ENCODE assay signal across 9 cellular contexts in genomic region chr3:126522363-126522788, GRCh38. TPM values are rescaled to one million over a fixed set of nuclear protein-coding genes. Genes with fewer than 3 reads are reported as not detected.
DNase-seq lines count a peak whose midpoint lies in the region; ATAC-seq and TF ChIP-seq lines count a peak whose summit lies in the region.
"Had no signal": no experiment of that assay in that cellular context is flagged by ENCODE, and none has a peak within 500 bp of the region (broad histone marks: within the 10 kb centered on the region; RNA-seq: fewer than 3 reads in every experiment).

No MANE protein-coding gene starts in this region.

- H3K4me2 ChIP-seq in IMR-90 (ENCODE audit: low read depth, low read length) = no peak overlapping the region

- no peak overlapping the region for H2BK15ac ChIP-seq in IMR-90 (ENCODE audit: low read depth, low read length)

- H3K36me3 ChIP-seq in IMR-90 (ENCODE audit: control insufficient read depth, insufficient read depth, low read length) = no peaks in the 10 kb centered on the region

- no TSS peak for BruUV-seq in IMR-90 (replicated peaks; lab: Mats Ljungman, UMichigan)

- no peak overlapping the region for H2BK20ac ChIP-seq in IMR-90 (ENCODE audit: low read depth, low read length)

- H3K9me1 ChIP-seq in IMR-90 (ENCODE audit: insufficient read depth, low read length) = no peaks in the 10 kb centered on the region; the same call in 1 of the 2 replicates

- in situ Hi-C loops in IMR-90 (cut with MboI; ENCODE audit: low sequenced_read_pairs) = loop anchor here (10.0 kb wide), 1 partner anchor 932 kb away; no protein-coding TSS in a partner anchor

- CTCF ChIA-PET in IMR-90 (lab: Yijun Ruan, JAX) = interaction anchor here (0.6 to 1.8 kb wide), 4 partner anchors 9 to 933 kb away, joined by 3 to 7 read pairs (median 4); no protein-coding TSS in a partner anchor

- H3K4me3 ChIP-seq in IMR-90 (ENCODE audit: insufficient read depth, low read depth, low read length) (no peak overlapping the region), retinal pigment epithelial cell (ENCODE audit: low read length) (no peak overlapping the region)

- H3K23ac ChIP-seq in IMR-90 (ENCODE audit: low read depth, low read length) = no peak overlapping the region

- ATAC-seq in IMR-90 (ENCODE audit: low read depth) = peak; percentile 72
- ATAC-seq in left ventricle myocardium superior = peak; percentile 51
- ATAC-seq in HG03135 (IDR thresholded peaks at IDR 0.05; ENCODE audit: unreplicated experiment) = no peak
- no peak for ATAC-seq in GM18861 (IDR thresholded peaks at IDR 0.05; ENCODE audit: unreplicated experiment)

- no peak overlapping the region for H3K4ac ChIP-seq in IMR-90 (ENCODE audit: low read depth, low read length)

- peak overlapping the region; percentile 70 for H2AFZ ChIP-seq in IMR-90 (replicated peaks; ENCODE audit: low read length, poor library complexity)

- no peaks in the 10 kb centered on the region for H3K9me3 ChIP-seq in IMR-90 (ENCODE audit: control insufficient read depth, insufficient read depth, low read length)

- H2AK9ac ChIP-seq in IMR-90 (replicated peaks; ENCODE audit: low read depth, low read length, poor library complexity) = peak overlapping the region; percentile 82

- no peak overlapping the region for H4K91ac ChIP-seq in IMR-90 (ENCODE audit: insufficient read depth, low read depth, low read length)

- no peak overlapping the region for H3K14ac ChIP-seq in IMR-90 (replicated peaks; ENCODE audit: low read depth, low read length)

- dilution Hi-C loops in IMR-90 (cut with HindIII; ENCODE audit: low sequenced_read_pairs, unreplicated experiment) = no loop called here

- H2AK5ac ChIP-seq in IMR-90 (ENCODE audit: low read depth, low read length) = no peak overlapping the region

- no peak overlapping the region for H3K56ac ChIP-seq in IMR-90 (ENCODE audit: extremely low read depth, insufficient read depth, low read length)

- no peak overlapping the region for H2BK120ac ChIP-seq in IMR-90 (ENCODE audit: low read depth, low read length)

- WGBS in IMR-90 (ENCODE audit: extremely low coverage in 2 of 2, insufficient read length in 1 of 2), 2 experiments = 9% methylated on average over 4 of the region's 6 CpGs; no CpG with 5 or more reads in 1 of the 2 experiments

- H3K27ac ChIP-seq in IMR-90 (ENCODE audit: insufficient read depth, low read length) = no peak overlapping the region

- intact Hi-C loops in IMR-90 (cut with micrococcal nuclease) (loop anchor here (1.0 to 5.0 kb wide), 7 partner anchors 132 to 1022 kb away; partner anchors contain the start of genes PLXNA1 and TXNRD3), left ventricle myocardium superior (cut with micrococcal nuclease) (no loop called here)

- peak; percentile 78 for TF ChIP-seq CTCF in IMR-90 (conservative IDR thresholded peaks at IDR 0.05; ENCODE audit: low read depth, low read length)
- TF ChIP-seq CTCF in retinal pigment epithelial cell (conservative IDR thresholded peaks at IDR 0.05; ENCODE audit: low read depth, low read length) = peak; percentile 85

- no peak overlapping the region for H2BK5ac ChIP-seq in IMR-90 (ENCODE audit: low read depth, low read length, poor library complexity, severe bottlenecking)

- no peak overlapping the region for H4K8ac ChIP-seq in IMR-90 (ENCODE audit: low read depth in 2 of 2, low read length in 2 of 2)

- H4K5ac ChIP-seq in IMR-90 (ENCODE audit: low read depth, low read length) = no peak overlapping the region

- H3K79me1 ChIP-seq in IMR-90 (ENCODE audit: low read depth in 1 of 2, low read length in 2 of 2) = no peaks in the 10 kb centered on the region

- H3K18ac ChIP-seq in IMR-90 (ENCODE audit: low read depth, low read length) = no peak overlapping the region

- no peaks in the 10 kb centered on the region; the same call in 1 of the 2 replicates for H3K4me1 ChIP-seq in IMR-90 (ENCODE audit: control insufficient read depth, insufficient read depth, low read length)

- H3K27me3 ChIP-seq in IMR-90 (ENCODE audit: control insufficient read depth, insufficient read depth, low read length) = peaks cover 45% of the 10 kb centered on the region

- POLR2A ChIA-PET in IMR-90 (lab: Charles Lee; ENCODE audit: unreplicated experiment) = no interaction called here

- no peaks in the 10 kb centered on the region for H4K20me1 ChIP-seq in IMR-90 (ENCODE audit: insufficient read depth, low read length)

- TF ChIP-seq RAD21 in IMR-90 (IDR thresholded peaks at IDR 0.05; ENCODE audit: low read length) = peak; percentile 78

- peak; percentile 28 for DNase-seq in DMS79 (lab: John Stamatoyannopoulos, UW)
- peak; percentile 33 for DNase-seq in IMR-90
- peak; percentile 39 for DNase-seq in SKM-1 (lab: John Stamatoyannopoulos, UW; ENCODE audit: unreplicated experiment)
- DNase-seq in amygdala (lab: John Stamatoyannopoulos, UW) = peak in 39 of 56 donors; percentile 8 to 75 (median 36)
- peak; percentile 59 for DNase-seq in left ventricle myocardium superior
- DNase-seq in retinal pigment epithelial cell (ENCODE audit: low read depth) = no peak

- TF ChIP-seq POLR2A in IMR-90 (IDR thresholded peaks at IDR 0.05; ENCODE audit: low read depth, low read length) = no peak

- no peak overlapping the region for H3K9ac ChIP-seq in IMR-90 (ENCODE audit: low read depth, low read length)

TF ChIP-seq in IMR-90, 13 proteins besides CTCF, POLR2A, EP300 and RAD21:
- no peak for TF ChIP-seq RFX5 (IDR thresholded peaks at IDR 0.05; ENCODE audit: low read depth, low read length)
- TF ChIP-seq SMC3 (IDR thresholded peaks at IDR 0.05; ENCODE audit: low read depth, low read length) = peak; percentile 84

RNA-seq across cellular contexts. Expression of gene CHST13, which starts 1.6 kb away (rescaled TPM):
- total RNA-seq in IMR-90 (2012; rRNA removed) = not detected in 2 replicates
- polyA plus RNA-seq in IMR-90 (2012; rRNA removed) = not detected in 2 replicates
- polyA plus RNA-seq in IMR-90 (2012; cell fraction: cytosol; rRNA removed) = 0.02 TPM in 1 of 2 replicates, not detected in the other
- polyA plus RNA-seq in IMR-90 (2012; cell fraction: nucleus; rRNA removed; ENCODE audit: low replicate concordance) = not detected in 2 replicates
- 0.45 TPM for total RNA-seq in left ventricle myocardium superior
- total RNA-seq: T-helper 2 cell treated with Interferon-gamma antibody and Interleukin-4, amounts not matched to agents 100 ng/mL and 5 ng/mL, for 36 hours had no signal

RNA-seq across cellular contexts. Expression of gene UROC1, which starts 4.8 kb away (rescaled TPM):
- total RNA-seq in IMR-90 (2012; rRNA removed) (not detected in 2 replicates), left ventricle myocardium superior (not detected)
- not detected in 2 replicates for polyA plus RNA-seq in IMR-90 (2012; rRNA removed)
- not detected in 2 replicates for polyA plus RNA-seq in IMR-90 (2012; cell fraction: cytosol; rRNA removed)
- not detected in 2 replicates for polyA plus RNA-seq in IMR-90 (2012; cell fraction: nucleus; rRNA removed; ENCODE audit: low replicate concordance)
- total RNA-seq: T-helper 2 cell treated with Interferon-gamma antibody and Interleukin-4, amounts not matched to agents 100 ng/mL and 5 ng/mL, for 36 hours had no signal

RNA-seq across cellular contexts. Expression of gene C3orf22, which starts 36.4 kb away (rescaled TPM):
- total RNA-seq in IMR-90 (2012; rRNA removed) (not detected in 2 replicates), left ventricle myocardium superior (not detected)
- not detected in 2 replicates for polyA plus RNA-seq in IMR-90 (2012; rRNA removed)
- polyA plus RNA-seq in IMR-90 (2012; cell fraction: cytosol; rRNA removed) = not detected in 2 replicates
- not detected in 2 replicates for polyA plus RNA-seq in IMR-90 (2012; cell fraction: nucleus; rRNA removed; ENCODE audit: low replicate concordance)
- total RNA-seq: T-helper 2 cell treated with Interferon-gamma antibody and Interleukin-4, amounts not matched to agents 100 ng/mL and 5 ng/mL, for 36 hours had no signal

RNA-seq across cellular contexts. Expression of gene ZXDC, which starts 46.7 kb away (rescaled TPM):
- total RNA-seq in IMR-90 (2012; rRNA removed) (13.1 and 14.3 TPM in 2 replicates), left ventricle myocardium superior (17.9 TPM)
- polyA plus RNA-seq in IMR-90 (2012; rRNA removed) = 11.5 and 12.2 TPM in 2 replicates
- 7.3 and 7.8 TPM in 2 replicates for polyA plus RNA-seq in IMR-90 (2012; cell fraction: cytosol; rRNA removed)
- polyA plus RNA-seq in IMR-90 (2012; cell fraction: nucleus; rRNA removed; ENCODE audit: low replicate concordance) = 24.3 and 25.6 TPM in 2 replicates

Comparison
In these comparisons a context has a peak if more than half of its experiments do, and no peak if none do; other contexts are left out.
1. ATAC-seq: peak in IMR-90 (single experiment) and left ventricle myocardium superior (single experiment); none in HG03135 (single experiment) and GM18861 (single experiment).